Comparison of ENCODE assay signal across 1 cellular context in genomic region chr2:111246620-111247061, GRCh38.
TF ChIP-seq lines count a peak whose summit lies in the region.

No MANE protein-coding gene starts in this region.

TF ChIP-seq in HepG2, 621 proteins besides CTCF, POLR2A, EP300 and RAD21 (continued from another document and continues in another):
- no peak for TF ChIP-seq ZNF407 (CRISPR knock-in tag; IDR thresholded peaks at IDR 0.05; ENCODE audit: not compliant biosample characterization)
- no peak for TF ChIP-seq NFRKB (IDR thresholded peaks at IDR 0.05)
- peak; percentile 77; the same call in 1 of the 2 replicates for TF ChIP-seq ZNF747 (CRISPR knock-in tag; IDR thresholded peaks at IDR 0.05; ENCODE audit: borderline replicate concordance)
- no peak for TF ChIP-seq PLRG1 (conservative IDR thresholded peaks at IDR 0.05)
- no peak for TF ChIP-seq ATF3 (CRISPR knock-in tag; IDR thresholded peaks at IDR 0.05)
- TF ChIP-seq ZNF772 (CRISPR knock-in tag; IDR thresholded peaks at IDR 0.05), result peak; percentile 94
- TF ChIP-seq SMAD9 (CRISPR knock-in tag; IDR thresholded peaks at IDR 0.05), result no peak
- no peak for TF ChIP-seq ZNF276 (CRISPR knock-in tag; IDR thresholded peaks at IDR 0.05; ENCODE audit: low read depth)
- peak; percentile 82 for TF ChIP-seq TBL1XR1 (IDR thresholded peaks at IDR 0.05; ENCODE audit: borderline replicate concordance, low read length, partially characterized antibody)
- TF ChIP-seq ZNF512B (CRISPR knock-in tag; IDR thresholded peaks at IDR 0.05; ENCODE audit: borderline replicate concordance), result 0 out of 2 replicates have a peak, but pooled peaks have one; percentile 86
- TF ChIP-seq CSRNP2 (CRISPR knock-in tag; conservative IDR thresholded peaks at IDR 0.05; ENCODE audit: low read depth), result no peak
- no peak for TF ChIP-seq ZNF629 (CRISPR knock-in tag; conservative IDR thresholded peaks at IDR 0.05)
- no peak for TF ChIP-seq ZBTB49 (CRISPR knock-in tag; IDR thresholded peaks at IDR 0.05; ENCODE audit: borderline replicate concordance)
- 0 out of 2 replicates have a peak, but pooled peaks have one; percentile 33 for TF ChIP-seq ZNF790 (CRISPR knock-in tag; IDR thresholded peaks at IDR 0.05; ENCODE audit: borderline replicate concordance)
- no peak for TF ChIP-seq ZNF17 (CRISPR knock-in tag; IDR thresholded peaks at IDR 0.05)
- 0 out of 2 replicates have a peak, but pooled peaks have one; percentile 33 for TF ChIP-seq SNAPC2 (CRISPR knock-in tag; IDR thresholded peaks at IDR 0.05)
- no peak for TF ChIP-seq FUBP1 (CRISPR knock-in tag; IDR thresholded peaks at IDR 0.05; ENCODE audit: borderline replicate concordance)
- no peak for TF ChIP-seq NONO (IDR thresholded peaks at IDR 0.05)
- TF ChIP-seq NONO (CRISPR knock-in tag; conservative IDR thresholded peaks at IDR 0.05), result no peak; the same call in 1 of the 2 replicates
- TF ChIP-seq HCFC1 (IDR thresholded peaks at IDR 0.05; ENCODE audit: low read depth, low read length), result 0 out of 2 replicates have a peak, but pooled peaks have one; percentile 20
- peak; percentile 78 for TF ChIP-seq KAT8 (CRISPR knock-in tag; IDR thresholded peaks at IDR 0.05)
- no peak for TF ChIP-seq PRMT3 (CRISPR knock-in tag; IDR thresholded peaks at IDR 0.05; ENCODE audit: borderline replicate concordance, low read depth)
- TF ChIP-seq MAZ (IDR thresholded peaks at IDR 0.05; ENCODE audit: borderline replicate concordance, low read depth, low read length), result peak; percentile 72; the same call in 1 of the 2 replicates
- peak; percentile 72; the same call in 1 of the 2 replicates for TF ChIP-seq MAZ (CRISPR knock-in tag; IDR thresholded peaks at IDR 0.05; ENCODE audit: low read depth)
- TF ChIP-seq ZNF878 (CRISPR knock-in tag; IDR thresholded peaks at IDR 0.05), result peak; percentile 86
- TF ChIP-seq ZNF788 (CRISPR knock-in tag; IDR thresholded peaks at IDR 0.05; ENCODE audit: borderline replicate concordance), result peak; percentile 84; the same call in 1 of the 2 replicates
- TF ChIP-seq REPIN1 (CRISPR knock-in tag; IDR thresholded peaks at IDR 0.05; ENCODE audit: borderline replicate concordance, low read depth), result no peak
- TF ChIP-seq PTBP1 (IDR thresholded peaks at IDR 0.05; ENCODE audit: low read depth, low read length, poor library complexity, severe bottlenecking), result no peak
- TF ChIP-seq ZNF337 (CRISPR knock-in tag; IDR thresholded peaks at IDR 0.05; ENCODE audit: borderline replicate concordance, low read depth), result no peak
- peak; percentile 50; the same call in 1 of the 2 replicates for TF ChIP-seq HIC2 (CRISPR knock-in tag; IDR thresholded peaks at IDR 0.05; ENCODE audit: low read depth)
- no peak for TF ChIP-seq ZNF704 (CRISPR knock-in tag; IDR thresholded peaks at IDR 0.05; ENCODE audit: borderline replicate concordance)
